10 cellular contexts compared by ENCODE assay signal in genomic region chr17:2777242-2777867, GRCh38. TPM values are rescaled to one million over a fixed set of nuclear protein-coding genes. Genes with fewer than 3 reads are reported as not detected.
DNase-seq lines count a peak whose midpoint lies in the region; ATAC-seq, FAIRE-seq and TF ChIP-seq lines count a peak whose summit lies in the region.
"Had no signal": no experiment of that assay in that cellular context is flagged by ENCODE, and none has a peak within 500 bp of the region (broad histone marks: within the 10 kb centered on the region; RNA-seq: fewer than 3 reads in every experiment).

No MANE protein-coding gene starts in this region.

- intact Hi-C loops in pancreas (cut with DNase I): no loop called here

- H3K9ac ChIP-seq in endodermal cell (ENCODE audit: extremely low read depth, low read length, poor library complexity, severe bottlenecking) (no peak overlapping the region), GM23248 (no peak overlapping the region)

- H3K4me1 ChIP-seq in endodermal cell (ENCODE audit: control insufficient read depth, insufficient read depth, low read length) (no peaks in the 10 kb centered on the region), pancreas (no peaks in the 10 kb centered on the region), GM23248 (ENCODE audit: insufficient read depth) (no peaks in the 10 kb centered on the region)
- H3K4me1 ChIP-seq: upper lobe of right lung had no signal

- peak; percentile 54 for DNase-seq in NCI-H748 (lab: John Stamatoyannopoulos, UW; ENCODE audit: unreplicated experiment)
- DNase-seq in NCI-H748 treated with DMSO at 0.1 percent for 48 hours (lab: John Stamatoyannopoulos, UW): no peak
- peak; percentile 27 for DNase-seq in NCI-H69 (lab: John Stamatoyannopoulos, UW)
- DNase-seq in endodermal cell: peak; percentile 84
- DNase-seq in pancreas: no peak
- no peak for DNase-seq in MV-4-11 (lab: John Stamatoyannopoulos, UW)
- DNase-seq in GM23248: no peak
- DNase-seq: upper lobe of right lung had no signal

- peak overlapping the region; percentile 80 for H3K27ac Mint-ChIP-seq in endodermal cell

- H3K27me3 ChIP-seq in endodermal cell (ENCODE audit: control insufficient read depth, insufficient read depth, low read length, poor library complexity, severe bottlenecking) (peaks cover 4% of the 10 kb centered on the region), pancreas (no peaks in the 10 kb centered on the region), GM23248 (replicated peaks; ENCODE audit: insufficient read depth) (peaks cover 31% of the 10 kb centered on the region)

- no peaks in the 10 kb centered on the region for H3K9me2 ChIP-seq in GM23248 (ENCODE audit: insufficient read depth)

- TF ChIP-seq CTCF in endodermal cell (conservative IDR thresholded peaks at IDR 0.05) (peak; percentile 40), pancreas (IDR thresholded peaks at IDR 0.05) (no peak)

- no peak for FAIRE-seq in pancreas (lab: Jason Lieb, UNC)

- H3K4me3 Mint-ChIP-seq in endodermal cell: peak overlapping the region; percentile 77

- H3K4me3 ChIP-seq in endodermal cell (ENCODE audit: low read length): peak overlapping the region; percentile 87
- H3K4me3 ChIP-seq in pancreas: peak overlapping the region in 2 of 4 donors; percentile 27 to 43
- H3K4me3 ChIP-seq in GM23248: no peak overlapping the region
- H3K4me3 ChIP-seq: lung, upper lobe of right lung had no signal

- in situ Hi-C loops in GM23248 (cut with MboI): no loop called here

- H3K27me3 Mint-ChIP-seq in endodermal cell (ENCODE audit: insufficient read depth): peaks cover 33% of the 10 kb centered on the region

- H3K27ac ChIP-seq in endodermal cell (ENCODE audit: low read depth, low read length) (no peak overlapping the region), pancreas (no peak overlapping the region), GM23248 (no peak overlapping the region)
- H3K27ac ChIP-seq: upper lobe of right lung had no signal

- H3K9me3 ChIP-seq in endodermal cell (ENCODE audit: control insufficient read depth, low read length): no peaks in the 10 kb centered on the region
- no peaks in the 10 kb centered on the region for H3K9me3 ChIP-seq in pancreas
- no peaks in the 10 kb centered on the region for H3K9me3 ChIP-seq in GM23248 (ENCODE audit: low read depth)
- H3K9me3 ChIP-seq: upper lobe of right lung had no signal

- no peaks in the 10 kb centered on the region for H3K9me3 Mint-ChIP-seq in endodermal cell

- no peaks in the 10 kb centered on the region for H4K20me1 ChIP-seq in GM23248 (ENCODE audit: insufficient read depth)

- H3K36me3 ChIP-seq in endodermal cell (ENCODE audit: control insufficient read depth, insufficient read depth, low read length): no peaks in the 10 kb centered on the region
- H3K36me3 ChIP-seq in pancreas: no peaks in the 10 kb centered on the region
- H3K36me3 ChIP-seq in GM23248 (ENCODE audit: low read depth): no peaks in the 10 kb centered on the region
- H3K36me3 ChIP-seq: upper lobe of right lung had no signal

- H3K79me2 ChIP-seq in GM23248 (ENCODE audit: insufficient read depth): no peaks in the 10 kb centered on the region

- H2AFZ ChIP-seq in GM23248: no peak overlapping the region

- H3F3A ChIP-seq in GM23248 (ENCODE audit: insufficient read depth): no peaks in the 10 kb centered on the region

- no peak overlapping the region for H3K4me2 ChIP-seq in GM23248 (ENCODE audit: unreplicated experiment)

- ATAC-seq in pancreas: peak in 3 of 4 donors; percentile 8 to 10 (median 8)
- ATAC-seq in HG03457 (IDR thresholded peaks at IDR 0.05; ENCODE audit: unreplicated experiment): no peak
- ATAC-seq: upper lobe of right lung had no signal

- H3K36me3 Mint-ChIP-seq in endodermal cell (ENCODE audit: low read depth): no peaks in the 10 kb centered on the region

- 26 to 33% methylated on average over 3 to 11 of the region's 11 CpGs for WGBS in endodermal cell (ENCODE audit: insufficient coverage in 1 of 2, insufficient read length in 1 of 2), 2 experiments
- 42 to 48% methylated on average over 10 to 11 of the region's 11 CpGs for WGBS in pancreas, 2 donors
- 19 to 20% methylated on average over 11 of the region's 11 CpGs for WGBS in GM23248 (ENCODE audit: low coverage in 1 of 2, low lambda C conversion rate in 2 of 2, missing lambda C conversion rate in 2 of 2), 2 experiments

- peaks cover 4% of the 10 kb centered on the region for H3K4me1 Mint-ChIP-seq in endodermal cell

RNA-seq across cellular contexts. Expression of gene RAP1GAP2, which starts 18.9 kb away (rescaled TPM):
- 10 to 100 TPM; 18.0 to 44.3 TPM for total RNA-seq in endodermal cell
- polyA plus RNA-seq in endodermal cell (2013, experiment 1 of 2): 6.2 TPM
- polyA plus RNA-seq in endodermal cell (2013, experiment 2 of 2): 6.0 TPM
- 10 to 100 TPM; 35.2 to 48.0 (median 43.0) TPM for total RNA-seq in pancreas
- polyA plus RNA-seq in pancreas: 10 to 100 TPM; 29.7 to 51.2 TPM
- 2.0 and 3.8 TPM in 2 replicates for total RNA-seq in GM23248 (2014; rRNA removed; shearing (Covaris generic))
- polyA plus RNA-seq in GM23248 (2016; fragmentation: Nextera tagmentation; extraction: Ambion mirVana): 0.74 and 0.99 TPM in 2 replicates

RNA-seq across cellular contexts. Expression of gene CCDC92B, which starts 27.9 kb away (rescaled TPM):
- total RNA-seq in endodermal cell (1 to 10 TPM; 4.3 to 5.8 TPM), pancreas (under 1 TPM; 0.19 to 0.76 (median 0.54) TPM)
- polyA plus RNA-seq in endodermal cell (2013, experiment 1 of 2): 1.2 TPM
- 0.87 TPM for polyA plus RNA-seq in endodermal cell (2013, experiment 2 of 2)
- polyA plus RNA-seq in pancreas (1 to 10 TPM; 1.6 to 4.6 TPM), GM23248 (2016; fragmentation: Nextera tagmentation; extraction: Ambion mirVana) (not detected in 2 replicates)
- total RNA-seq in GM23248 (2014; rRNA removed; shearing (Covaris generic)): not detected in 2 replicates

Comparison
In these comparisons a context has a peak if more than half of its experiments do, and no peak if none do; other contexts are left out.
1. DNase-seq: peak in NCI-H748 (single experiment), NCI-H69 (single experiment) and endodermal cell (single experiment); none in NCI-H748 treated with DMSO at 0.1 percent for 48 hours (single experiment), pancreas (0 of 6), MV-4-11 (single experiment) and GM23248 (single experiment).